Comparison of ENCODE assay signal across 15 cellular contexts in the genomic region with DNA sequence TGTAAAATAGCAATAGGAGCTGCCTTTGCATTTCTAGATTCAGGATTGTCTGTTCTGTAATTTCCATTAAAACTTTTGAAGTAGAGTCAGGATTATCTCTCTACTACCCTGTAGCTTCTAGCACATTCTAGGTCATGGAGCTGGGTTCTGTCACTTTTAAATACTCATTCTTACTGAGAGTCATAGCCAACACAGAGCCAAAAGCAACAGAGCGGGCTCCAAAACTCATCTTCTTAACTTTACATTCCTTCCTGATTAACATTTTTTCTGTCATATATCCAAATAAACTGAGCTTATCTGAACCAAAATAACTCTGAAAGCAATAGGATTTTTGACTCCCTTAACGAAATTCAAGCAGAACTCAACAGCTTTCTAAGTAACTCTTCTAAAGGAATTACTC. TPM values are rescaled to one million over a fixed set of nuclear protein-coding genes. Genes with fewer than 3 reads are reported as not detected.
DNase-seq lines count a peak whose midpoint lies in the region; ATAC-seq and TF ChIP-seq lines count a peak whose summit lies in the region.
"Had no signal": no experiment of that assay in that cellular context is flagged by ENCODE, and none has a peak within 500 bp of the region (broad histone marks: within the 10 kb centered on the region; RNA-seq: fewer than 3 reads in every experiment).

No MANE protein-coding gene starts in this region.

- WGBS in stomach, 5 donors: 43 to 65% (median 53%) methylated on average over 2 of the region's 2 CpGs

- no peak overlapping the region for H3K4me3 Mint-ChIP-seq in effector memory CD8-positive, alpha-beta T cell
- H3K4me3 Mint-ChIP-seq: activated naive CD8-positive, alpha-beta T cell had no signal

- H3K27me3 Mint-ChIP-seq in effector memory CD8-positive, alpha-beta T cell: no peaks in the 10 kb centered on the region
- H3K27me3 Mint-ChIP-seq: activated naive CD8-positive, alpha-beta T cell had no signal

- no peaks in the 10 kb centered on the region for H3K9me3 Mint-ChIP-seq in effector memory CD8-positive, alpha-beta T cell

- H3K27ac Mint-ChIP-seq in effector memory CD8-positive, alpha-beta T cell: no peak overlapping the region
- H3K27ac Mint-ChIP-seq: activated naive CD8-positive, alpha-beta T cell had no signal

- H3K4me3 ChIP-seq in cardiac fibroblast (replicated peaks in 1 of 2; ENCODE audit: low read depth in 2 of 2, low read length in 2 of 2) (no peak overlapping the region), stomach (no peak overlapping the region)
- H3K4me3 ChIP-seq: BLaER1 treated with 17β-estradiol and CSF1 and Interleukin-3, amounts not matched to agents 10 nM and 100 nM had no signal

- H3K27me3 ChIP-seq in stomach: no peaks in the 10 kb centered on the region
- H3K27me3 ChIP-seq: BLaER1 treated with 17β-estradiol and CSF1 and Interleukin-3, amounts not matched to agents 10 nM and 100 nM had no signal

- intact Hi-C loops in left ventricle myocardium superior (cut with micrococcal nuclease): no loop called here
- intact Hi-C loops in stomach (cut with DNase I; ENCODE audit: low total_unique reads): no loop called here

- H3K27ac ChIP-seq in stomach: peak overlapping the region in 4 of 5 donors; percentile 20 to 36 (median 32)
- H3K27ac ChIP-seq: BLaER1 treated with 17β-estradiol and CSF1 and Interleukin-3, amounts not matched to agents 10 nM and 100 nM; epithelial cell of prostate had no signal

- peaks cover 0 to 49% (median 33%) of the 10 kb centered on the region in 4 donors for H3K4me1 ChIP-seq in stomach
- H3K4me1 ChIP-seq: BLaER1 treated with 17β-estradiol and CSF1 and Interleukin-3, amounts not matched to agents 10 nM and 100 nM had no signal

- peaks cover 7 to 25% (median 20%) of the 10 kb centered on the region in 4 donors for H3K36me3 ChIP-seq in stomach

- H3K36me3 Mint-ChIP-seq in effector memory CD8-positive, alpha-beta T cell (ENCODE audit: insufficient read depth): peaks cover 30% of the 10 kb centered on the region

- H3K4me1 Mint-ChIP-seq in effector memory CD8-positive, alpha-beta T cell (ENCODE audit: low read depth in 2 of 2): peaks cover 12 to 21% of the 10 kb centered on the region in 2 donors

- TF ChIP-seq CTCF in cardiac fibroblast (IDR thresholded peaks at IDR 0.05; ENCODE audit: low read depth, low read length) (no peak), stomach (IDR thresholded peaks at IDR 0.05) (no peak)

- peak; percentile 74 for DNase-seq in HCEC 1CT
- peak; percentile 66 to 81 for DNase-seq in cardiac fibroblast (ENCODE audit: low read depth in 2 of 2)
- DNase-seq in left ventricle myocardium superior: no peak
- no peak for DNase-seq in stomach
- DNase-seq in NCI-H1694 treated with DMSO at 0.1 percent for 48 hours (lab: John Stamatoyannopoulos, UW): no peak
- DNase-seq in effector memory CD8-positive, alpha-beta T cell: no peak
- no peak for DNase-seq in hippocampal formation (lab: John Stamatoyannopoulos, UW)
- DNase-seq in DMS79 treated with DMSO at 0.1 percent for 48 hours (lab: John Stamatoyannopoulos, UW): no peak
- DNase-seq: activated CD8-positive, alpha-beta memory T cell treated with anti-CD3 and anti-CD28 coated beads, Interleukin-2, amount 50 U/mL, for 48 hours; DMS79; NCI-H774; posterior cingulate gyrus had no signal

- no peak for TF ChIP-seq EP300 in stomach (IDR thresholded peaks at IDR 0.05)

- peak; percentile 82 for ATAC-seq in left ventricle myocardium superior
- ATAC-seq in effector memory CD8-positive, alpha-beta T cell (replicated peaks): no peak

- H3K9me3 ChIP-seq in stomach: no peaks in the 10 kb centered on the region
- H3K9me3 ChIP-seq: BLaER1 treated with 17β-estradiol and CSF1 and Interleukin-3, amounts not matched to agents 10 nM and 100 nM had no signal

- TF ChIP-seq POLR2A in stomach (IDR thresholded peaks at IDR 0.05): no peak

RNA-seq across cellular contexts. Expression of a gene that starts 12.9 kb away (rescaled TPM):
- 81.9 TPM for total RNA-seq in left ventricle myocardium superior
- total RNA-seq in stomach: 10 to 100 TPM; 15.9 to 65.0 (median 33.3) TPM
- polyA plus RNA-seq in stomach: 10 to 100 TPM in 2 of 3 donors, 1 to 10 TPM in 1; 8.1 to 11.9 (median 11.7) TPM

RNA-seq across cellular contexts. Expression of a gene that starts 13.4 kb away (rescaled TPM):
- total RNA-seq in left ventricle myocardium superior (3.3 TPM), stomach (10 to 100 TPM in 2 of 5 donors, 1 to 10 TPM in 3; 1.4 to 27.4 (median 8.8) TPM)
- polyA plus RNA-seq in stomach: 1 to 10 TPM; 3.8 to 7.5 (median 5.0) TPM

Comparison
In these comparisons a context has a peak if more than half of its experiments do, and no peak if none do; other contexts are left out.
1. DNase-seq: peak in HCEC 1CT (single experiment) and cardiac fibroblast (2 of 2); none in left ventricle myocardium superior (single experiment), stomach (single experiment), NCI-H1694 treated with DMSO at 0.1 percent for 48 hours (single experiment), effector memory CD8-positive, alpha-beta T cell (0 of 3), hippocampal formation (0 of 2) and DMS79 treated with DMSO at 0.1 percent for 48 hours (single experiment).